ENCODE assay signal across 15 cellular contexts in the genomic region with DNA sequence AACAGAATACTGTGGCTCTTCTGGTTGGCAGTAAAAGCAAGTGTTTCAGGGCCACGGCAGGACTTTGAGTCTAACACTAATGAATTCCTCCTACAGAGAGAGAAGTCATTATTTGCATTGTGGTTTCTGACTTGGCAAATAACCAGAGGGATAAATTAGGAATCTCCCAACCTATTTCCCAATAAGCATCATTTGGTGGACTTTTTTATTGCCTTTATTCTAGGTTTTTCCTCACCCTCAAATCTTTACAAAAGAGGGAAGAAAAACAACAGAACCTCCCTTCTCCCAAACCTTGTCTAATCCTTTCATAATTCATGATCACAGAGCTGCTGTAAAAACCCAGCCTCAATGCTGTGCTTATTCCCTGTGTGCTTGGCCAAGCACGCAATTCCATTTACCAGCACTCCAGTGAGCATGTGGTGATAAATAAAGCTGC.
DNase-seq lines count a peak whose midpoint lies in the region; TF ChIP-seq lines count a peak whose summit lies in the region.
"Had no signal": no experiment of that assay in that cellular context is flagged by ENCODE, and none has a peak within 500 bp of the region (broad histone marks: within the 10 kb centered on the region; RNA-seq: fewer than 3 reads in every experiment).

No MANE protein-coding gene starts in this region.

- TF ChIP-seq CTCF in testis (IDR thresholded peaks at IDR 0.05) (no peak), esophagus squamous epithelium (IDR thresholded peaks at IDR 0.05) (no peak)

- TF ChIP-seq POLR2A in testis (IDR thresholded peaks at IDR 0.05) (no peak), esophagus squamous epithelium (IDR thresholded peaks at IDR 0.05) (no peak)

- CTCF ChIA-PET in HEK293T (lab: Yijun Ruan, JAX): no interaction called here

- in situ Hi-C loops in ACHN (cut with HindIII; ENCODE audit: low pct_ligation_motif_present, low pct_unique_long_range_greater_than_20kb, low sequenced_read_pairs): no loop called here

- DNase-seq in ACHN (peak; percentile 54), HEK293T (ENCODE audit: extremely low spot score) (no peak), SK-N-DZ (ENCODE audit: low spot score) (peak; percentile 11), kidney glomerular epithelial cell (lab: John Stamatoyannopoulos, UW) (peak; percentile 54), testis (no peak), esophagus squamous epithelium (lab: John Stamatoyannopoulos, UW) (no peak), dedifferentiated amniotic fluid mesenchymal stem cell (ENCODE audit: extremely low spot score) (no peak), cortex of kidney (lab: John Stamatoyannopoulos, UW) (no peak)
- DNase-seq: activated CD4-positive, alpha-beta T cell treated with anti-CD3 and anti-CD28 coated beads for 1 hour; activated T-cell treated with anti-CD3 and anti-CD28 coated beads, Interleukin-2, amount 50 U/mL, for 72 hours; GF-D8; kidney; stimulated activated CD4-positive, alpha-beta T cell treated with anti-CD3 and anti-CD28 coated beads, Interleukin-15, amount 100 ng/mL, for 24 hours; stimulated activated CD8-positive, alpha-beta memory T cell treated with anti-CD3 and anti-CD28 coated beads, Interleukin-4, amount 100 ng/mL, for 48 hours had no signal

- no peaks in the 10 kb centered on the region for H3K36me3 ChIP-seq in testis (ENCODE audit: low read depth, missing control alignments)
- H3K36me3 ChIP-seq in esophagus squamous epithelium: no peaks in the 10 kb centered on the region
- H3K36me3 ChIP-seq: cardiac muscle cell had no signal

- H3K27ac ChIP-seq in testis (no peak overlapping the region), esophagus squamous epithelium (no peak overlapping the region)
- H3K27ac ChIP-seq: cardiac muscle cell had no signal

- POLR2A ChIA-PET in HEK293T (lab: Yijun Ruan, JAX): no interaction called here

- no peaks in the 10 kb centered on the region for H3K4me1 ChIP-seq in testis
- H3K4me1 ChIP-seq in esophagus squamous epithelium: no peaks in the 10 kb centered on the region

- H3K9me3 ChIP-seq in testis (no peaks in the 10 kb centered on the region), esophagus squamous epithelium (no peaks in the 10 kb centered on the region)

- intact Hi-C loops in testis (cut with DNase I; ENCODE audit: low total_unique reads): no loop called here
- intact Hi-C loops in esophagus squamous epithelium (cut with DNase I): no loop called here

- H3K27me3 ChIP-seq in testis: peaks cover 3% of the 10 kb centered on the region
- H3K27me3 ChIP-seq in esophagus squamous epithelium: no peaks in the 10 kb centered on the region
- H3K27me3 ChIP-seq: cardiac muscle cell had no signal

- H3K4me3 ChIP-seq in testis (no peak overlapping the region), esophagus squamous epithelium (no peak overlapping the region)
- H3K4me3 ChIP-seq: cardiac muscle cell had no signal

- 70 to 72% methylated on average over 2 of the region's 2 CpGs for WGBS in testis, 2 donors
- 46 to 68% methylated on average over 2 of the region's 2 CpGs for WGBS in esophagus squamous epithelium, 2 donors

TF ChIP-seq in HEK293T, 16 proteins besides CTCF, POLR2A, EP300 and RAD21:
- TF ChIP-seq SP1 (IDR thresholded peaks at IDR 0.05) (no peak), ELF4 (IDR thresholded peaks at IDR 0.05) (no peak), SUZ12 (IDR thresholded peaks at IDR 0.05) (no peak), NFRKB (IDR thresholded peaks at IDR 0.05) (no peak), BHLHE40 (IDR thresholded peaks at IDR 0.05; ENCODE audit: borderline replicate concordance) (no peak), ARNT (IDR thresholded peaks at IDR 0.05) (0 out of 2 replicates have a peak, but pooled peaks have one; percentile 11), ZNF384 (IDR thresholded peaks at IDR 0.05) (no peak), LEF1 (IDR thresholded peaks at IDR 0.05; ENCODE audit: borderline replicate concordance) (no peak), FOXM1 (IDR thresholded peaks at IDR 0.05; ENCODE audit: borderline replicate concordance) (no peak), L3MBTL2 (conservative IDR thresholded peaks at IDR 0.05) (no peak), CTBP1 (IDR thresholded peaks at IDR 0.05; ENCODE audit: borderline replicate concordance) (no peak), HDGF (IDR thresholded peaks at IDR 0.05; ENCODE audit: borderline replicate concordance) (no peak), FOXK2 (IDR thresholded peaks at IDR 0.05) (no peak), FOXA1 (IDR thresholded peaks at IDR 0.05) (no peak), TARDBP (IDR thresholded peaks at IDR 0.05) (no peak)
- TF ChIP-seq, protein P1, sequence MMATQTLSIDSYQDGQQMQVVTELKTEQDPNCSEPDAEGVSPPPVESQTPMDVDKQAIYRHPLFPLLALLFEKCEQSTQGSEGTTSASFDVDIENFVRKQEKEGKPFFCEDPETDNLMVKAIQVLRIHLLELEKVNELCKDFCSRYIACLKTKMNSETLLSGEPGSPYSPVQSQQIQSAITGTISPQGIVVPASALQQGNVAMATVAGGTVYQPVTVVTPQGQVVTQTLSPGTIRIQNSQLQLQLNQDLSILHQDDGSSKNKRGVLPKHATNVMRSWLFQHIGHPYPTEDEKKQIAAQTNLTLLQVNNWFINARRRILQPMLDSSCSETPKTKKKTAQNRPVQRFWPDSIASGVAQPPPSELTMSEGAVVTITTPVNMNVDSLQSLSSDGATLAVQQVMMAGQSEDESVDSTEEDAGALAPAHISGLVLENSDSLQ (IDR thresholded peaks at IDR 0.05): peak; percentile 42
TF ChIP-seq in HEK293T: peak in this region for 2.

Comparison
In these comparisons a context has a peak if more than half of its experiments do, and no peak if none do; other contexts are left out.
1. DNase-seq: peak in ACHN (single experiment), SK-N-DZ (single experiment) and kidney glomerular epithelial cell (single experiment); none in HEK293T (single experiment), testis (single experiment), esophagus squamous epithelium (single experiment), dedifferentiated amniotic fluid mesenchymal stem cell (single experiment) and cortex of kidney (single experiment).